27 cellular contexts compared by ENCODE assay signal in the genomic region with DNA sequence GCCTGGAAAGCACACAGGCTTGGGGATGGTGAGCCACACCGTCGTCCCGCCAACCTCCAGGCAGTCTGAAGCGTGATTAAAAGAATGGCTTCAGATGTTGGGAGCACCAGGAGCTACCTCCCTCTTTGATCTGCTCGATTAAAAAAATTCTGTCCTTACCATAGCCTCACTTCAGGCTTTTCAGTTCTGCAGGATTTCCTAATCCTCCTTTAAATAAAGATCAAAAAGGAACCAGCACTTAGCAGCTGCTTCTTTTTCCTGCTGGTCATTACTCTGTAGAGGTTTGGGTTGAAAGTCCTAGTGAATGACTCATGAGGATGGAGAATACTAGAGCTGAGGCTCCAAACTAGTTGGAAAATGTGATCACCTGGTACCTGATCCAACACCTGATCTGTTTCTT.
"Had no signal": no experiment of that assay in that cellular context is flagged by ENCODE, and none has a peak within 500 bp of the region (broad histone marks: within the 10 kb centered on the region; RNA-seq: fewer than 3 reads in every experiment).

No MANE protein-coding gene starts in this region.

- H3K4me3 Mint-ChIP-seq: immature natural killer cell; naive thymus-derived CD8-positive, alpha-beta T cell; nephron; neural crest cell; stimulated activated naive B cell treated with anti-CD40 and anti-IgM and Interleukin-4, amounts not matched to agents 10 μg/mL and 1 μg/mL and 100 μg/mL, for 72 hours had no signal

- H3K4me1 ChIP-seq: left lung, lower lobe of right lung, pancreas, prostate gland, stomach, tibial nerve, upper lobe of left lung had no signal

- ATAC-seq: left colon; left lung; lower lobe of right lung; naive thymus-derived CD8-positive, alpha-beta T cell; pancreas; right cardiac atrium; sciatic nerve; stimulated activated naive B cell treated with anti-CD40 and anti-IgM and Interleukin-4, amounts not matched to agents 10 μg/mL and 1 μg/mL and 100 μg/mL, for 72 hours; stimulated activated naive CD8-positive, alpha-beta T cell treated with anti-CD3 and anti-CD28 coated beads, Interleukin-15, Interleukin-2, amounts not matched to agents 100 U/mL and 50 U/mL, for 24 hours had no signal

- H3K27ac Mint-ChIP-seq: immature natural killer cell; naive thymus-derived CD8-positive, alpha-beta T cell; nephron; stimulated activated naive B cell treated with anti-CD40 and anti-IgM and Interleukin-4, amounts not matched to agents 10 μg/mL and 1 μg/mL and 100 μg/mL, for 72 hours had no signal

- DNase-seq: hypothalamus; immature natural killer cell; kidney; left colon; left lung; lower lobe of right lung; mammary epithelial cell; mesenchymal stem cell; nucleus accumbens; pancreas; retina; right cardiac atrium; stimulated activated CD4-positive, alpha-beta T cell treated with anti-CD3 and anti-CD28 coated beads, Interleukin-12 subunit alpha, Interleukin-12 subunit beta, amount 100 ng/mL, for 4 hours; stimulated activated CD4-positive, alpha-beta T cell treated with anti-CD3 and anti-CD28 coated beads, Interleukin-15, amount 100 ng/mL, for 24 hours; stimulated activated CD4-positive, alpha-beta T cell treated with anti-CD3 and anti-CD28 coated beads, Interleukin-2, amount 100 ng/mL, for 24 hours; stimulated activated CD4-positive, alpha-beta T cell treated with anti-CD3 and anti-CD28 coated beads, Interleukin-4, amount 100 ng/mL, for 1 hour; stimulated activated naive B cell treated with anti-CD40 and anti-IgM and Interleukin-4, amounts not matched to agents 10 μg/mL and 1 μg/mL and 100 μg/mL, for 72 hours; stimulated activated naive CD8-positive, alpha-beta T cell treated with anti-CD3 and anti-CD28 coated beads, Interleukin-15, Interleukin-2, amounts not matched to agents 100 U/mL and 50 U/mL, for 24 hours; stomach; upper lobe of left lung had no signal

- H3K36me3 ChIP-seq: left lung, lower lobe of right lung, pancreas, prostate gland, stomach, tibial nerve, upper lobe of left lung had no signal

- H3K9me3 ChIP-seq: left lung, lower lobe of right lung, pancreas, prostate gland, upper lobe of left lung had no signal

- H3K27ac ChIP-seq: left lung, lower lobe of right lung, pancreas, prostate gland, skin epidermis, stomach, tibial nerve, upper lobe of left lung had no signal

- H3K36me3 Mint-ChIP-seq: immature natural killer cell; stimulated activated naive B cell treated with anti-CD40 and anti-IgM and Interleukin-4, amounts not matched to agents 10 μg/mL and 1 μg/mL and 100 μg/mL, for 72 hours had no signal

- H3K27me3 ChIP-seq: pancreas, tibial nerve, upper lobe of left lung had no signal

- H3K4me1 Mint-ChIP-seq: immature natural killer cell, nephron, neural crest cell had no signal

- H3K9me3 Mint-ChIP-seq: immature natural killer cell had no signal

- H3K4me3 ChIP-seq: left lung, lower lobe of right lung, pancreas, prostate gland, skin epidermis, stomach, tibial nerve, upper lobe of left lung had no signal
